9 cellular contexts compared by ENCODE assay signal in the genomic region with DNA sequence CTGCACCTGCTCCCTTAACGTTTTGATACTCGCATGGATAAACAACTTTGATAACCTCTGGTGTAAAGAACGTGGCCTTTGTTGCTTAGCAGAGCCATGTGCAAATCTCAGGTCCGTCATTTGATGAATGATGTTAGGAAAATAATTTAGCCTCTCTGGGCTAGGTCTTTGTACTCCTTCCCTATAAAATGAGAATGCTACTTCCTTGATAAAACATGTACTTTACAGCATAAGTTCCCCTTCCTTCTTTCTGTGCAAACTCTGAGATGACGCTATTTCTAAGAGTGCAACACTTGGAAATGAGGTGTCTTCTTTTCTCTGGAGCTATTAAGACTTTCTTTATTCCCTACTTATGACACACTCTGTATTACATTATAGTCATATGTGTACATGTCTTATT.
"Had no signal": no experiment of that assay in that cellular context is flagged by ENCODE, and none has a peak within 500 bp of the region (broad histone marks: within the 10 kb centered on the region; RNA-seq: fewer than 3 reads in every experiment).

No MANE protein-coding gene starts in this region.

- H3K9me3 Mint-ChIP-seq: H9 had no signal

- H3K27ac ChIP-seq: GM23248, HL-60 had no signal

- ATAC-seq: HepG2 had no signal

- H2AFZ ChIP-seq: GM23248 had no signal

- H3K27ac Mint-ChIP-seq: IgD-negative memory B cell had no signal

- FAIRE-seq: H54, HepG2 had no signal

- DNase-seq: GM23248, GOT3, H9, HCEC 1CT, KBM-7 had no signal

- H3K4me1 Mint-ChIP-seq: IgD-negative memory B cell had no signal

- H3K4me3 ChIP-seq: GM23248 had no signal

- H3K4me3 Mint-ChIP-seq: H9, IgD-negative memory B cell had no signal

- H3K9ac ChIP-seq: GM23248 had no signal
